Comparison of ENCODE assay signal across 8 cellular contexts in genomic region chr19:36850646-36851442, GRCh38. TPM values are rescaled to one million over a fixed set of nuclear protein-coding genes. Genes with fewer than 3 reads are reported as not detected.
DNase-seq lines count a peak whose midpoint lies in the region; TF ChIP-seq lines count a peak whose summit lies in the region.

ZNF345 (plus strand) TSS chr19:36850876; CDS start chr19:36876831, 25,955 bp downstream.

- TF ChIP-seq POLR2A in stomach (IDR thresholded peaks at IDR 0.05), result no peak

- H3K4me2 ChIP-seq in MM.1S (ENCODE audit: low read depth, low read length) (peak within 1 kb of the TSS; percentile 59; the same call in 1 of the 2 replicates), neural progenitor cell (peak within 1 kb of the TSS; percentile 72)

- peak within 1 kb of the TSS; percentile 44; the same call in 1 of the 2 replicates for H3K9ac ChIP-seq in MM.1S (ENCODE audit: low read length)
- H3K9ac ChIP-seq in neural progenitor cell, result peak within 1 kb of the TSS; percentile 94

- peak within 1 kb of the TSS; percentile 66 for H3K4me3 ChIP-seq in MM.1S (ENCODE audit: low read length)
- H3K4me3 ChIP-seq in neural progenitor cell, result peak within 1 kb of the TSS; percentile 73
- peak within 1 kb of the TSS; percentile 72 to 91 (median 78) for H3K4me3 ChIP-seq in stomach

- WGBS in stomach, 5 donors, result 0 to 2% (median 1%) methylated on average over 36 to 42 of the region's 42 CpGs

- no peaks in the 10 kb centered on the region for H3K9me2 ChIP-seq in MM.1S (replicated peaks; ENCODE audit: insufficient read depth, low read length)

- H3K79me2 ChIP-seq in MM.1S (ENCODE audit: low read length) (no peaks in the 10 kb centered on the region), neural progenitor cell (ENCODE audit: low read depth) (peaks cover 62% of the 10 kb centered on the region)

- H3K4me1 Mint-ChIP-seq in neural progenitor cell, result no peaks in the 10 kb centered on the region

- intact Hi-C loops in stomach (cut with DNase I; ENCODE audit: low total_unique reads), result no loop called here

- no peak within 1 kb of the TSS for H3K4me3 Mint-ChIP-seq in neural progenitor cell

- H3K36me3 ChIP-seq in MM.1S (replicated peaks; ENCODE audit: insufficient read depth, low read length) (no peaks in the 10 kb centered on the region), neural progenitor cell (peaks cover 25% of the 10 kb centered on the region), stomach (peaks cover 5 to 43% (median 32%) of the 10 kb centered on the region in 4 donors)

- no peak within 1 kb of the TSS for H3K27ac Mint-ChIP-seq in neural progenitor cell

- H4K20me1 ChIP-seq in MM.1S (ENCODE audit: insufficient read depth, low read length) (no peaks in the 10 kb centered on the region), neural progenitor cell (ENCODE audit: low read depth) (no peaks in the 10 kb centered on the region)

- peak within 1 kb of the TSS; percentile 92 for H2AFZ ChIP-seq in MM.1S (ENCODE audit: low read length)
- H2AFZ ChIP-seq in neural progenitor cell (replicated peaks), result peak within 1 kb of the TSS; percentile 95

- no peaks in the 10 kb centered on the region for H3F3A ChIP-seq in MM.1S (ENCODE audit: insufficient read depth, low read length)
- H3F3A ChIP-seq in neural progenitor cell (ENCODE audit: low read depth), result no peaks in the 10 kb centered on the region

- H3K9me3 ChIP-seq in MM.1S (replicated peaks; ENCODE audit: insufficient read depth, low read length) (no peaks in the 10 kb centered on the region), neural progenitor cell (ENCODE audit: low read depth) (peaks cover 8% of the 10 kb centered on the region), stomach (peaks cover 0 to 35% (median 15%) of the 10 kb centered on the region in 4 donors)

- peaks cover 51% of the 10 kb centered on the region for H3K36me3 Mint-ChIP-seq in neural progenitor cell

- no peak for TF ChIP-seq EP300 in stomach (IDR thresholded peaks at IDR 0.05)

- peaks cover 50% of the 10 kb centered on the region for H3K9me3 Mint-ChIP-seq in neural progenitor cell

- no peak for TF ChIP-seq CTCF in MM.1S (IDR thresholded peaks at IDR 0.05; ENCODE audit: low read length)
- TF ChIP-seq CTCF in neural progenitor cell (IDR thresholded peaks at IDR 0.05), result no peak
- TF ChIP-seq CTCF in stomach (IDR thresholded peaks at IDR 0.05), result no peak

- peak; percentile 94 for DNase-seq in EL
- DNase-seq in H4 (ENCODE audit: low spot score), result peak; percentile 22
- DNase-seq in MM.1S, result peak; percentile 82
- DNase-seq in SIG-M5 (lab: John Stamatoyannopoulos, UW), result peak; percentile 74
- peak; percentile 77 for DNase-seq in activated gamma-delta T cell treated with anti-CD3 and anti-CD28 coated beads, Interleukin-2, amount 50 U/mL, for 16 hours (ENCODE audit: low read depth)
- peak; percentile 94 for DNase-seq in foreskin melanocyte
- DNase-seq in neural progenitor cell (ENCODE audit: low spot score), result peak; percentile 99
- DNase-seq in stomach, result peak; percentile 90

- no peaks in the 10 kb centered on the region for H3K27me3 ChIP-seq in MM.1S (replicated peaks; ENCODE audit: insufficient read depth, low read length)
- no peaks in the 10 kb centered on the region for H3K27me3 ChIP-seq in neural progenitor cell
- H3K27me3 ChIP-seq in stomach, result no peaks in the 10 kb centered on the region

- no peaks in the 10 kb centered on the region for H3K4me1 ChIP-seq in MM.1S (ENCODE audit: low read length)
- H3K4me1 ChIP-seq in neural progenitor cell, result peaks cover 7% of the 10 kb centered on the region
- H3K4me1 ChIP-seq in stomach, result peaks cover 12 to 36% (median 21%) of the 10 kb centered on the region in 4 donors

- H3K27me3 Mint-ChIP-seq in neural progenitor cell (ENCODE audit: insufficient read depth, low read depth), result peaks cover 5% of the 10 kb centered on the region

- no peak within 1 kb of the TSS for H3K27ac ChIP-seq in MM.1S (ENCODE audit: low read length)
- no peak within 1 kb of the TSS for H3K27ac ChIP-seq in neural progenitor cell
- peak within 1 kb of the TSS; percentile 75 to 90 (median 87) for H3K27ac ChIP-seq in stomach

RNA-seq across cellular contexts. Expression of gene ZNF345, which starts in this region (rescaled TPM):
- total RNA-seq in H4 (2014; rRNA removed; shearing (Covaris generic)), result 0.08 and 0.64 TPM in 2 replicates
- total RNA-seq in neural progenitor cell (ENCODE audit: low replicate concordance), result 11.7 and 18.1 TPM in 2 replicates
- 10 to 100 TPM in 2 of 5 donors, 1 to 10 TPM in 3; 4.9 to 24.1 (median 9.9) TPM for total RNA-seq in stomach
- 1 to 10 TPM; 1.6 to 3.7 (median 3.4) TPM for polyA plus RNA-seq in stomach

Comparison
In these comparisons a context has a peak if more than half of its experiments do, and no peak if none do; other contexts are left out.
1. Peak in DNase-seq in H4; RNA of the gene not detected or under 1 TPM.
2. DNase-seq: peak in every context shown above with its lines; median percentile 99 in neural progenitor cell; 94 in EL; 94 in foreskin melanocyte; 90 in stomach; 82 in MM.1S; 77 in activated gamma-delta T cell treated with anti-CD3 and anti-CD28 coated beads, Interleukin-2, amount 50 U/mL, for 16 hours; 74 in SIG-M5; 22 in H4.
3. H3K27ac ChIP-seq: peak in stomach (5 of 5); none in MM.1S (single experiment) and neural progenitor cell (single experiment).
4. Peak in every context shown above with its lines, with median percentiles within 50 percentile points of each other: H3K4me3 ChIP-seq.